8 cellular contexts compared by ENCODE assay signal in the genomic region with DNA sequence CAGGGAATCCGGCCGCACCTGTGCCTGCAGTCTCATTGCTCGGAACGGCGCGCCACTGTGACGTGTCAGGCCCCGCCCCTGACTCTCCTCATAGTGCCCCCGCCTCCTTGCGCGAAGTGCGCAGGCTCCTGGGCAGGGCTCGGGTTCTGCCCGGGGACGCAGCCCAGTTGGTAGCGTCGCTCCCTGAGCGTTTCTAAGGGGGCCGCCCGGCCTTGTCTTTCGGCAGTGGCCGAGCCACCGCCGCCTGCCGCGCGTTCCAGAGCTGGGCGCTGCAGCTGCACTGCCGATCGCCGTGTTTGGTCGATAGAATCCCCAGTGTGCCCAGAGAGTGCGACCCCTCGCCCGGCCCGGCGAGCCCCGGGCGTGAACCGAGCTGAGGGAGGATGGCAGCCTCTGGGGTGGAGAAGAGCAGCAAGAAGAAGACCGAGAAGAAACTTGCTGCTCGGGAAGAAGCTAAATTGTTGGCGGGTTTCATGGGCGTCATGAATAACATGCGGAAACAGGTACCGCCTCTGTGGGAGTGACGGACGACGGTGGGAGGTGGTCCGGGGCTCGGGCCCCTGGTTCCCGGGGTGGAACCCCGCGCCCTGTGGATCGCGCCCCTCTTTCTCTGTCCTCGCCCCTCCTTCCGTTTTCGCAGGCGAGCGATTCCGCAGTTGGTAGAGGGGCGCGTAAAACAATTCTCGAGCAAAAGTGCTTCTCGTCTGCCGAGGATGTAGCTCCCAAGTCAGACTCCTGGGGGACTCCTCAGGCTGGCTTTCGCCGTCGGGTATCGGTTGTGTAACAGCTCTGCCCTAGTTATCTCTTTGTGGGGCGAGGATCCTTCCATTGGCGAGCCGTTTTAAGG. TPM values are rescaled to one million over a fixed set of nuclear protein-coding genes. Genes with fewer than 3 reads are reported as not detected.
DNase-seq lines count a peak whose midpoint lies in the region; ATAC-seq and TF ChIP-seq lines count a peak whose summit lies in the region.

A gene with protein sequence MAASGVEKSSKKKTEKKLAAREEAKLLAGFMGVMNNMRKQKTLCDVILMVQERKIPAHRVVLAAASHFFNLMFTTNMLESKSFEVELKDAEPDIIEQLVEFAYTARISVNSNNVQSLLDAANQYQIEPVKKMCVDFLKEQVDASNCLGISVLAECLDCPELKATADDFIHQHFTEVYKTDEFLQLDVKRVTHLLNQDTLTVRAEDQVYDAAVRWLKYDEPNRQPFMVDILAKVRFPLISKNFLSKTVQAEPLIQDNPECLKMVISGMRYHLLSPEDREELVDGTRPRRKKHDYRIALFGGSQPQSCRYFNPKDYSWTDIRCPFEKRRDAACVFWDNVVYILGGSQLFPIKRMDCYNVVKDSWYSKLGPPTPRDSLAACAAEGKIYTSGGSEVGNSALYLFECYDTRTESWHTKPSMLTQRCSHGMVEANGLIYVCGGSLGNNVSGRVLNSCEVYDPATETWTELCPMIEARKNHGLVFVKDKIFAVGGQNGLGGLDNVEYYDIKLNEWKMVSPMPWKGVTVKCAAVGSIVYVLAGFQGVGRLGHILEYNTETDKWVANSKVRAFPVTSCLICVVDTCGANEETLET (plus strand): TSS at position 142 of the 847 bp plus-strand sequence. CDS start 242 bp downstream, at position 384.

- H3K4me1 Mint-ChIP-seq in activated naive CD8-positive, alpha-beta T cell treated with anti-CD3 and anti-CD28 coated beads for 36 hours = peaks cover 30% of the 10 kb centered on the region
- H3K4me1 Mint-ChIP-seq in glutamatergic neuron (ENCODE audit: low read depth, unreplicated experiment) = peaks cover 25% of the 10 kb centered on the region
- H3K4me1 Mint-ChIP-seq in osteocyte (ENCODE audit: unreplicated experiment) = peaks cover 30% of the 10 kb centered on the region

- no peaks in the 10 kb centered on the region for H3K36me3 ChIP-seq in thymus (ENCODE audit: control insufficient read depth, insufficient read depth)

- no peaks in the 10 kb centered on the region for H3K27me3 Mint-ChIP-seq in activated naive CD8-positive, alpha-beta T cell treated with anti-CD3 and anti-CD28 coated beads for 36 hours
- H3K27me3 Mint-ChIP-seq in glutamatergic neuron (ENCODE audit: unreplicated experiment) = peaks cover 8% of the 10 kb centered on the region
- no peaks in the 10 kb centered on the region for H3K27me3 Mint-ChIP-seq in osteocyte (ENCODE audit: unreplicated experiment)

- no peaks in the 10 kb centered on the region for H3K27me3 ChIP-seq in thymus (ENCODE audit: control insufficient read depth, insufficient read depth)

- under 1% methylated on average over 74 of the region's 74 CpGs for WGBS in thymus

- peak within 1 kb of the TSS; percentile 94 for H3K4me3 Mint-ChIP-seq in activated naive CD8-positive, alpha-beta T cell treated with anti-CD3 and anti-CD28 coated beads for 36 hours
- H3K4me3 Mint-ChIP-seq in glutamatergic neuron (ENCODE audit: unreplicated experiment) = peak within 1 kb of the TSS; percentile 97
- peak within 1 kb of the TSS; percentile 98 for H3K4me3 Mint-ChIP-seq in osteocyte (ENCODE audit: unreplicated experiment)

- ATAC-seq in HG02623 (IDR thresholded peaks at IDR 0.05; ENCODE audit: unreplicated experiment) = peak; percentile 96

- TF ChIP-seq CTCF in GM10266 (IDR thresholded peaks at IDR 0.05; ENCODE audit: control insufficient read depth, insufficient read depth, low read depth, missing control alignments) = peak; percentile 18
- no peak for TF ChIP-seq CTCF in glutamatergic neuron (IDR thresholded peaks at IDR 0.05; ENCODE audit: partially characterized antibody, unreplicated experiment)
- peak; percentile 18 for TF ChIP-seq CTCF in osteocyte (IDR thresholded peaks at IDR 0.05)

- H3K27ac Mint-ChIP-seq in activated naive CD8-positive, alpha-beta T cell treated with anti-CD3 and anti-CD28 coated beads for 36 hours = peak within 1 kb of the TSS; percentile 89
- H3K27ac Mint-ChIP-seq in glutamatergic neuron (ENCODE audit: unreplicated experiment) = peak within 1 kb of the TSS; percentile 99
- H3K27ac Mint-ChIP-seq in osteocyte (ENCODE audit: unreplicated experiment) = peak within 1 kb of the TSS; percentile 96

- peak; percentile 91 for DNase-seq in GM10266 (ENCODE audit: extremely low spot score)
- DNase-seq in NCI-H1105 (lab: John Stamatoyannopoulos, UW) = peak; percentile 96
- peak; percentile 89 for DNase-seq in SKM-1 treated with dmso at 0.1 percent for 144 hours (lab: John Stamatoyannopoulos, UW; ENCODE audit: unreplicated experiment)
- peak; percentile 97 for DNase-seq in activated naive CD8-positive, alpha-beta T cell treated with anti-CD3 and anti-CD28 coated beads for 36 hours
- DNase-seq in glutamatergic neuron = peak; percentile 98
- DNase-seq in osteocyte (ENCODE audit: extremely low spot score, unreplicated experiment) = peak; percentile 98

- H3K4me3 ChIP-seq in thymus (ENCODE audit: low read length) = peak within 1 kb of the TSS; percentile 64

- peaks cover 5% of the 10 kb centered on the region for H3K4me1 ChIP-seq in thymus (ENCODE audit: control insufficient read depth, insufficient read depth, low read length)

- no peaks in the 10 kb centered on the region for H3K9me3 Mint-ChIP-seq in activated naive CD8-positive, alpha-beta T cell treated with anti-CD3 and anti-CD28 coated beads for 36 hours
- H3K9me3 Mint-ChIP-seq in glutamatergic neuron (ENCODE audit: unreplicated experiment) (peaks cover 8% of the 10 kb centered on the region), osteocyte (ENCODE audit: unreplicated experiment) (no peaks in the 10 kb centered on the region)

- no peaks in the 10 kb centered on the region for H3K9me3 ChIP-seq in thymus (ENCODE audit: control insufficient read depth)

- H3K36me3 Mint-ChIP-seq in activated naive CD8-positive, alpha-beta T cell treated with anti-CD3 and anti-CD28 coated beads for 36 hours = peaks cover 13% of the 10 kb centered on the region
- H3K36me3 Mint-ChIP-seq in glutamatergic neuron (ENCODE audit: unreplicated experiment) (peaks cover 10% of the 10 kb centered on the region), osteocyte (ENCODE audit: unreplicated experiment) (peaks cover 12% of the 10 kb centered on the region)

- peak within 1 kb of the TSS; percentile 91 for H3K27ac ChIP-seq in thymus (ENCODE audit: low read depth)

RNA-seq across cellular contexts. Expression of the gene that starts here (rescaled TPM):
- 10 to 100 TPM; 16.6 to 19.1 TPM for total RNA-seq in activated naive CD8-positive, alpha-beta T cell treated with anti-CD3 and anti-CD28 coated beads for 36 hours
- total RNA-seq in glutamatergic neuron (ENCODE audit: unreplicated experiment) (86.7 TPM), osteocyte (48.1 and 50.2 TPM in 2 replicates)
- 20.9 TPM for polyA plus RNA-seq in thymus

Comparison
In these comparisons a context has a peak if more than half of its experiments do, and no peak if none do; other contexts are left out.
1. Peak in every context shown above with its lines: DNase-seq, ATAC-seq, H3K4me3 ChIP-seq and H3K27ac ChIP-seq.